8 cellular contexts compared by ENCODE assay signal in genomic region chr20:23419995-23420901, GRCh38. TPM values are rescaled to one million over a fixed set of nuclear protein-coding genes. Genes with fewer than 3 reads are reported as not detected.
A peak's percentile ranks its signal among the peaks of the same experiment; 100 is the strongest.
DNase-seq lines count a peak whose midpoint lies in the region; ATAC-seq and TF ChIP-seq lines count a peak whose summit lies in the region.

No MANE protein-coding gene starts in this region.

- H3K36me3 Mint-ChIP-seq in type B pancreatic cell, result peaks cover 4% of the 10 kb centered on the region

- peak overlapping the region; percentile 80 for H2AFZ ChIP-seq in neuron (ENCODE audit: low read depth, low read length)

- H3K27me3 Mint-ChIP-seq in type B pancreatic cell, result no peaks in the 10 kb centered on the region

- TF ChIP-seq CTCF in Peyer's patch (IDR thresholded peaks at IDR 0.05) (no peak), foreskin fibroblast (IDR thresholded peaks at IDR 0.05; ENCODE audit: low read depth, low read length) (no peak), type B pancreatic cell (conservative IDR thresholded peaks at IDR 0.05) (no peak)

- ATAC-seq in HG02678 (IDR thresholded peaks at IDR 0.05; ENCODE audit: unreplicated experiment), result peak; percentile 30

- H3K27ac ChIP-seq in Peyer's patch, result peak overlapping the region; percentile 73 to 85 (median 82)

- H3K36me3 ChIP-seq in Peyer's patch (no peaks in the 10 kb centered on the region), neuron (ENCODE audit: insufficient read depth, low read length) (no peaks in the 10 kb centered on the region)

- no peaks in the 10 kb centered on the region for H3K27me3 ChIP-seq in Peyer's patch
- no peaks in the 10 kb centered on the region for H3K27me3 ChIP-seq in neuron (ENCODE audit: insufficient read depth, low read length)

- peaks cover 21% of the 10 kb centered on the region for H3K4me1 Mint-ChIP-seq in type B pancreatic cell (ENCODE audit: unreplicated experiment)

- H3K9me3 ChIP-seq in Peyer's patch (no peaks in the 10 kb centered on the region), neuron (ENCODE audit: low read length) (no peaks in the 10 kb centered on the region)

- H3K4me1 ChIP-seq in Peyer's patch (peaks cover 0 to 12% (median 1%) of the 10 kb centered on the region in 4 donors), neuron (ENCODE audit: insufficient read depth, low read length) (peaks cover 16% of the 10 kb centered on the region)

- DNase-seq in GF-D8 (lab: John Stamatoyannopoulos, UW) (peak; percentile 20), Peyer's patch (peak; percentile 30 to 65 (median 65)), foreskin fibroblast (peak; percentile 47 to 78), type B pancreatic cell (ENCODE audit: extremely low spot score, unreplicated experiment) (no peak), NCI-H524 treated with DMSO at 0.1 percent for 48 hours (lab: John Stamatoyannopoulos, UW) (no peak)
- peak; percentile 83 for DNase-seq in activated effector memory CD4-positive, alpha-beta T cell treated with anti-CD3 and anti-CD28 coated beads, Interleukin-2, amount 50 U/mL, for 16 hours

- TF ChIP-seq POLR2A in Peyer's patch (IDR thresholded peaks at IDR 0.05), result no peak

- H3K9me3 Mint-ChIP-seq in type B pancreatic cell, result no peaks in the 10 kb centered on the region

- peak overlapping the region; percentile 85 for H3K4me3 Mint-ChIP-seq in type B pancreatic cell

- H3K27ac Mint-ChIP-seq in type B pancreatic cell, result peak overlapping the region; percentile 91

- H3K4me3 ChIP-seq in Peyer's patch, result peak overlapping the region; percentile 70 to 91 (median 79)
- peak overlapping the region; percentile 89 to 96 for H3K4me3 ChIP-seq in foreskin fibroblast (ENCODE audit: low read depth in 1 of 2, low read length in 2 of 2)
- peak overlapping the region; percentile 85 for H3K4me3 ChIP-seq in neuron (ENCODE audit: low read length)

RNA-seq across cellular contexts. Expression of gene NAPB, which starts 1.0 kb away (rescaled TPM):
- total RNA-seq in Peyer's patch (10 to 100 TPM in 3 of 4 donors, 1 to 10 TPM in 1; 7.4 to 13.9 (median 11.9) TPM), type B pancreatic cell (ENCODE audit: low replicate concordance) (10.5 and 15.1 TPM in 2 replicates)

RNA-seq across cellular contexts. Expression of gene CSTL1, which starts 19.2 kb away (rescaled TPM):
- total RNA-seq in Peyer's patch (not detected), type B pancreatic cell (ENCODE audit: low replicate concordance) (not detected in 2 replicates)

RNA-seq across cellular contexts. Expression of gene CST11, which starts 32.4 kb away (rescaled TPM):
- total RNA-seq in Peyer's patch (not detected), type B pancreatic cell (ENCODE audit: low replicate concordance) (not detected in 2 replicates)

RNA-seq across cellular contexts. Expression of gene GZF1, which starts 58.3 kb away (rescaled TPM):
- total RNA-seq in Peyer's patch (10 to 100 TPM in 1 of 4 donors, 1 to 10 TPM in 3; 5.8 to 14.5 (median 7.9) TPM), type B pancreatic cell (ENCODE audit: low replicate concordance) (13.4 and 14.4 TPM in 2 replicates)

Comparison
In these comparisons a context has a peak if more than half of its experiments do, and no peak if none do; other contexts are left out.
1. DNase-seq: peak in GF-D8 (single experiment), Peyer's patch (3 of 3), activated effector memory CD4-positive, alpha-beta T cell treated with anti-CD3 and anti-CD28 coated beads, Interleukin-2, amount 50 U/mL, for 16 hours (single experiment) and foreskin fibroblast (2 of 2); none in type B pancreatic cell (single experiment) and NCI-H524 treated with DMSO at 0.1 percent for 48 hours (single experiment).
2. Peak in every context shown above with its lines, with median percentiles within 50 percentile points of each other: H3K4me3 ChIP-seq.